ENCODE assay signal across 8 cellular contexts in genomic region chr1:47192458-47193384, GRCh38. TPM values are rescaled to one million over a fixed set of nuclear protein-coding genes. Genes with fewer than 3 reads are reported as not detected.
DNase-seq lines count a peak whose midpoint lies in the region; ATAC-seq and TF ChIP-seq lines count a peak whose summit lies in the region.

No MANE protein-coding gene starts in this region.

- no peak for TF ChIP-seq POLR2A in stomach (IDR thresholded peaks at IDR 0.05)

- H3K4me1 ChIP-seq in Panc1 (ENCODE audit: control insufficient read depth, insufficient read depth, low read length) (no peaks in the 10 kb centered on the region), stomach (peaks cover 23 to 44% (median 36%) of the 10 kb centered on the region in 4 donors)

- ATAC-seq in GM18858 (IDR thresholded peaks at IDR 0.05; ENCODE audit: unreplicated experiment) (peak; percentile 49), Panc1 (peak; percentile 79)

- H3K4me3 ChIP-seq in AG04450 (ENCODE audit: low read depth, low read length) = no peak overlapping the region
- H3K4me3 ChIP-seq in Panc1 (ENCODE audit: low read depth in 2 of 2, low read length in 2 of 2) = no peak overlapping the region
- H3K4me3 ChIP-seq in stomach = no peak overlapping the region

- peak overlapping the region; percentile 47 to 93 (median 68) for H3K27ac Mint-ChIP-seq in nephron

- H3K27me3 ChIP-seq in AG04450 (ENCODE audit: control insufficient read depth, insufficient read depth, low read length) (peaks cover 7% of the 10 kb centered on the region), Panc1 (ENCODE audit: control insufficient read depth, insufficient read depth, low read length) (no peaks in the 10 kb centered on the region), stomach (peaks cover 0 to 4% (median 0%) of the 10 kb centered on the region in 3 donors)

- no peak overlapping the region for H3K4me3 Mint-ChIP-seq in nephron

- DNase-seq in AG04450 (ENCODE audit: low read depth, low spot score) (peak; percentile 32), HUDEP-2 (lab: John Stamatoyannopoulos, UW; ENCODE audit: unreplicated experiment in 76 of 76) (peak in 72 of 76 experiments; percentile 25 to 89 (median 72)), Panc1 (ENCODE audit: low read depth, low spot score) (peak; percentile 53), fibroblast of peridontal ligament (ENCODE audit: extremely low read depth) (peak; percentile 59), stomach (peak; percentile 83)
- peak; percentile 80 to 81 for DNase-seq in activated T-cell treated with anti-CD3 and anti-CD28 coated beads, Interleukin-2, amount 50 U/mL, for 48 hours

- CTCF ChIA-PET in AG04450 (lab: Charles Lee) (interaction anchor here (0.5 to 6.1 kb wide), 46 partner anchors 9 to 684 kb away, joined by 3 to 127 read pairs (median 4); partner anchors contain the start of genes CMPK1, FOXD2 and STIL), Panc1 (lab: Charles Lee) (interaction anchor here (0.6 to 2.0 kb wide), 7 partner anchors 10 to 172 kb away, joined by 3 to 24 read pairs (median 5); partner anchors contain the start of gene STIL)

- no peak for TF ChIP-seq EP300 in stomach (IDR thresholded peaks at IDR 0.05)

- intact Hi-C loops in Panc1 (cut with micrococcal nuclease; ENCODE audit: unreplicated experiment) = loop anchor here (1.0 kb wide), 1 partner anchor 71 kb away; no protein-coding TSS in a partner anchor
- intact Hi-C loops in stomach (cut with DNase I; ENCODE audit: low total_unique reads) = loop anchor here (10.0 kb wide), 1 partner anchor 532 kb away; no protein-coding TSS in a partner anchor

- H3K4me1 Mint-ChIP-seq in nephron = peaks cover 34% of the 10 kb centered on the region

- H3K27me3 Mint-ChIP-seq in nephron (ENCODE audit: low read depth) = peaks cover 30% of the 10 kb centered on the region

- in situ Hi-C loops in Panc1 (cut with HindIII; ENCODE audit: low pct_unique_long_range_greater_than_20kb, low sequenced_read_pairs) = no loop called here

- no peaks in the 10 kb centered on the region for H3K9me3 Mint-ChIP-seq in nephron

- POLR2A ChIA-PET in AG04450 (lab: Yijun Ruan, JAX) = no interaction called here
- POLR2A ChIA-PET in Panc1 (lab: Charles Lee) = no interaction called here

- TF ChIP-seq CTCF in AG04450 (IDR thresholded peaks at IDR 0.05; ENCODE audit: low read depth, low read length) (peak; percentile 96), Panc1 (IDR thresholded peaks at IDR 0.05) (peak; percentile 97), nephron (IDR thresholded peaks at IDR 0.05; ENCODE audit: unreplicated experiment in 3 of 3) (peak; percentile 93 to 97 (median 97)), stomach (IDR thresholded peaks at IDR 0.05) (peak in 5 of 7 experiments; percentile 86 to 94 (median 93))

- no peaks in the 10 kb centered on the region for H3K36me3 Mint-ChIP-seq in nephron (ENCODE audit: low read depth)

- no TSS peak for BruUV-seq in Panc1 (replicated peaks; lab: Mats Ljungman, UMichigan)

- WGBS in stomach, 5 donors = 8 to 12% (median 9%) methylated on average over 8 to 10 of the region's 10 CpGs

- H3K9me3 ChIP-seq in AG04450 (ENCODE audit: control insufficient read depth, insufficient read depth, low read length) (no peaks in the 10 kb centered on the region), Panc1 (ENCODE audit: control insufficient read depth, insufficient read depth, low read depth, low read length) (no peaks in the 10 kb centered on the region), stomach (no peaks in the 10 kb centered on the region)

- H3K36me3 ChIP-seq in Panc1 (ENCODE audit: control insufficient read depth, insufficient read depth, low read length) = no peaks in the 10 kb centered on the region
- no peaks in the 10 kb centered on the region for H3K36me3 ChIP-seq in stomach

- H3K27ac ChIP-seq in AG04450 (ENCODE audit: low read depth, low read length) (no peak overlapping the region), Panc1 (ENCODE audit: low read length) (no peak overlapping the region), stomach (peak overlapping the region in 3 of 5 donors; percentile 84 to 89 (median 86))

RNA-seq across cellular contexts. Expression of gene PDZK1IP1, which starts 2.9 kb away (rescaled TPM):
- polyA plus RNA-seq in AG04450 (2011; rRNA removed) (not detected in 2 replicates), stomach (100 to 1,000 TPM in 2 of 3 donors, 10 to 100 TPM in 1; 43.7 to 169 (median 163) TPM)
- not detected in 2 replicates for polyA minus RNA-seq in AG04450 (2011; rRNA and poly(A)+ RNA removed)
- total RNA-seq in Panc1 (2021; ENCODE audit: unreplicated experiment) (not detected), stomach (100 to 1,000 TPM in 2 of 5 donors, 1 to 10 TPM in 1, under 1 TPM in 1, not detected in 1; 0.87 to 292 (median 69.0) TPM)
- polyA plus RNA-seq in Panc1 (2012; ENCODE audit: insufficient read length) = not detected

RNA-seq across cellular contexts. Expression of gene TAL1, which starts 39.3 kb away (rescaled TPM):
- polyA plus RNA-seq in AG04450 (2011; rRNA removed) (not detected in 2 replicates), stomach (1 to 10 TPM in 2 of 3 donors, under 1 TPM in 1; 0.98 to 1.5 (median 1.2) TPM)
- polyA minus RNA-seq in AG04450 (2011; rRNA and poly(A)+ RNA removed) = not detected in 2 replicates
- total RNA-seq in Panc1 (2021; ENCODE audit: unreplicated experiment) (0.05 TPM), stomach (1 to 10 TPM in 3 of 5 donors, under 1 TPM in 1, not detected in 1; under 0.01 to 4.5 (median 3.5) TPM)
- 0.08 TPM for polyA plus RNA-seq in Panc1 (2012; ENCODE audit: insufficient read length)

RNA-seq across cellular contexts. Expression of gene CYP4A22, which starts 55.5 kb away (rescaled TPM):
- polyA plus RNA-seq in AG04450 (2011; rRNA removed) (not detected in 2 replicates), stomach (not detected)
- polyA minus RNA-seq in AG04450 (2011; rRNA and poly(A)+ RNA removed) = not detected in 2 replicates
- total RNA-seq in Panc1 (2021; ENCODE audit: unreplicated experiment) (not detected), stomach (not detected)
- not detected for polyA plus RNA-seq in Panc1 (2012; ENCODE audit: insufficient read length)

Comparison
In these comparisons a context has a peak if more than half of its experiments do, and no peak if none do; other contexts are left out.
1. DNase-seq: peak in every context shown above with its lines; median percentile 83 in stomach; 80 in activated T-cell treated with anti-CD3 and anti-CD28 coated beads, Interleukin-2, amount 50 U/mL, for 48 hours; 72 in HUDEP-2; 59 in fibroblast of peridontal ligament; 53 in Panc1; 32 in AG04450.
2. H3K27ac ChIP-seq: peak in stomach (3 of 5); none in AG04450 (single experiment) and Panc1 (single experiment).
3. Peak in every context shown above with its lines, with median percentiles within 50 percentile points of each other: CTCF ChIP-seq.